In the genomic region with DNA sequence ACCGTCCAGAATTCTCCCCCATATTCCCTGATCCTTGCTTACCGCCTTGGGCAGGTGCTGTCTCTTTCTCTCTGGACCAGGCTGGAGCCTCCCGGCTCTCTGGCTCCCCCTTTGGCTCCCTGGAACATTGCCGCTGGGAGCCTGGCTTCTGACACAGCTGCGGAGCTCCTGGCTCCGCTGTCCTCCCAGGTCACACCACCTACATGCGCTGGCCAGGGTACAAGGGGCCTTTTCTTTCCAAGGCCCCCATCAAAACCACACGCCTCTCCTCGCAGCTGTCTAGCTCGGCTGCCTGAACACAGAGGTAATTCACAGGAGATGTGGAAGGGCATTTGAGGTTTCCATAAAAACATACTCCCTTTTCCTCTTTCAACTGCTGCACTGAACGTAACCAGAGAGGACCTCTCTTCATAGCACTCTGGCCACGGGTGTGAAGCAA, we compare ENCODE assay signal across 8 cellular contexts. TPM values are rescaled to one million over a fixed set of nuclear protein-coding genes. Genes with fewer than 3 reads are reported as not detected.
DNase-seq lines count a peak whose midpoint lies in the region; ATAC-seq and TF ChIP-seq lines count a peak whose summit lies in the region.

No MANE protein-coding gene starts in this region.

- no peaks in the 10 kb centered on the region for H3K27me3 ChIP-seq in right atrium auricular region

- DNase-seq in ELF-1 (ENCODE audit: low read depth, low spot score), result peak; percentile 94
- peak; percentile 87 to 97 for DNase-seq in NCI-H526 (lab: John Stamatoyannopoulos, UW)
- DNase-seq in activated naive CD8-positive, alpha-beta T cell treated with anti-CD3 and anti-CD28 coated beads for 36 hours, result peak; percentile 46
- peak; percentile 57 for DNase-seq in right atrium auricular region (ENCODE audit: low spot score)
- peak; percentile 78 for DNase-seq in sciatic nerve (ENCODE audit: low spot score)

- H3K9me3 Mint-ChIP-seq in activated naive CD8-positive, alpha-beta T cell treated with anti-CD3 and anti-CD28 coated beads for 36 hours, result no peaks in the 10 kb centered on the region

- ATAC-seq in HG03103 (IDR thresholded peaks at IDR 0.05; ENCODE audit: low read depth, unreplicated experiment) (peak; percentile 58), sciatic nerve (peak; percentile 83), GM18873 (IDR thresholded peaks at IDR 0.05; ENCODE audit: low FRiP score, unreplicated experiment) (no peak), HG03196 (IDR thresholded peaks at IDR 0.05; ENCODE audit: unreplicated experiment) (no peak)

- H3K27ac Mint-ChIP-seq in activated naive CD8-positive, alpha-beta T cell treated with anti-CD3 and anti-CD28 coated beads for 36 hours, result no peak overlapping the region

- H3K27ac ChIP-seq in right atrium auricular region, result no peak overlapping the region

- no peaks in the 10 kb centered on the region for H3K4me1 Mint-ChIP-seq in activated naive CD8-positive, alpha-beta T cell treated with anti-CD3 and anti-CD28 coated beads for 36 hours

- TF ChIP-seq CTCF in right atrium auricular region (IDR thresholded peaks at IDR 0.05), result peak; percentile 17 to 74

- no peaks in the 10 kb centered on the region for H3K4me1 ChIP-seq in right atrium auricular region

- no peak overlapping the region for H3K4me3 ChIP-seq in right atrium auricular region

- H3K36me3 ChIP-seq in right atrium auricular region, result no peaks in the 10 kb centered on the region

- no peaks in the 10 kb centered on the region for H3K36me3 Mint-ChIP-seq in activated naive CD8-positive, alpha-beta T cell treated with anti-CD3 and anti-CD28 coated beads for 36 hours

- H3K4me3 Mint-ChIP-seq in activated naive CD8-positive, alpha-beta T cell treated with anti-CD3 and anti-CD28 coated beads for 36 hours, result no peak overlapping the region

- peaks cover 29% of the 10 kb centered on the region for H3K27me3 Mint-ChIP-seq in activated naive CD8-positive, alpha-beta T cell treated with anti-CD3 and anti-CD28 coated beads for 36 hours

- H3K9me3 ChIP-seq in right atrium auricular region, result peaks cover 0 to 1% of the 10 kb centered on the region in 2 donors

- intact Hi-C loops in sciatic nerve (cut with DNase I), result no loop called here

RNA-seq across cellular contexts. Expression of a gene that starts 7.5 kb away (rescaled TPM):
- total RNA-seq in activated naive CD8-positive, alpha-beta T cell treated with anti-CD3 and anti-CD28 coated beads for 36 hours, result not detected
- total RNA-seq in right atrium auricular region (not detected), sciatic nerve (0.53 TPM)

Comparison
In these comparisons a context has a peak if more than half of its experiments do, and no peak if none do; other contexts are left out.
1. ATAC-seq: peak in HG03103 (single experiment) and sciatic nerve (single experiment); none in GM18873 (single experiment) and HG03196 (single experiment).
2. Peak in every context shown above with its lines, with median percentiles within 50 percentile points of each other: DNase-seq.